Comparison of ENCODE assay signal across 10 cellular contexts in the genomic region with DNA sequence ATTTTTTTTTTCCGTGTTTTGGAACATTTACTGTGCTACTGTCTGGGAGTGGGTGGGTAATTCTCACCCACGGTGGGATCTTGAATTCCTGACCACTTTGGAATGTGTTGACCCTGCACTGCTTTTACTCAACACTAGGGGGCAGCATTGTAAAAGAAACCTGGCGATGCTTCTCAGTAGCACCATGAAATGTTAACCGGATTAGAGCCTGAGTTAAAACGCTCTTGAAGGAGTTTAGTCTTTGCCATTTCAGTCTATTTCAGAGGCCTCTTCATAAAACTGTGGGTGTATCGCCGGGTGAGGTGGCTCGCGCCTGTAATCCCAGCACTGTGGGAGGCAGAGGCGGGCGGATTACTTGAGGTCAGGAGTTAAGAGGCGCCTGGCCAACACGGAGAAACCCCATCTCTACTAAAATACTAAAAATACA.
DNase-seq lines count a peak whose midpoint lies in the region; ATAC-seq, FAIRE-seq and TF ChIP-seq lines count a peak whose summit lies in the region.
"Had no signal": no experiment of that assay in that cellular context is flagged by ENCODE, and none has a peak within 500 bp of the region (broad histone marks: within the 10 kb centered on the region; RNA-seq: fewer than 3 reads in every experiment).

No MANE protein-coding gene starts in this region.

- H3K4me1 ChIP-seq in pancreas (no peaks in the 10 kb centered on the region), aorta (ENCODE audit: control insufficient read depth in 1 of 2, insufficient read depth in 2 of 2, low read length in 2 of 2) (no peaks in the 10 kb centered on the region)
- H3K4me1 ChIP-seq: BLaER1 had no signal

- peak; percentile 90 for FAIRE-seq in pancreas (lab: Jason Lieb, UNC)

- peak; percentile 75 to 97 (median 87) for TF ChIP-seq CTCF in pancreas (IDR thresholded peaks at IDR 0.05)

- H3K4me3 ChIP-seq in pancreas (no peak overlapping the region), aorta (ENCODE audit: low read length in 2 of 2) (no peak overlapping the region)
- H3K4me3 ChIP-seq: BLaER1, skin epidermis had no signal

- WGBS in pancreas, 2 donors: 26 to 27% methylated on average over 13 of the region's 13 CpGs
- WGBS in aorta, 2 donors: 25 to 30% methylated on average over 13 of the region's 13 CpGs

- H3K27me3 ChIP-seq in pancreas (no peaks in the 10 kb centered on the region), aorta (ENCODE audit: control insufficient read depth in 1 of 2, insufficient read depth in 2 of 2, low read length in 1 of 2) (no peaks in the 10 kb centered on the region)
- H3K27me3 ChIP-seq: BLaER1 had no signal

- H3K36me3 ChIP-seq in pancreas (no peaks in the 10 kb centered on the region), aorta (ENCODE audit: control insufficient read depth in 1 of 2, insufficient read depth in 2 of 2, low read length in 1 of 2) (no peaks in the 10 kb centered on the region)
- H3K36me3 ChIP-seq: BLaER1 had no signal

- no peaks in the 10 kb centered on the region for H3K9me3 ChIP-seq in pancreas
- H3K9me3 ChIP-seq in aorta (ENCODE audit: control insufficient read depth, low read length): no peaks in the 10 kb centered on the region
- H3K9me3 ChIP-seq: BLaER1 had no signal

- no peak overlapping the region for H3K27ac ChIP-seq in pancreas
- no peak overlapping the region for H3K27ac ChIP-seq in aorta (ENCODE audit: low read depth in 1 of 2, low read length in 2 of 2)
- H3K27ac ChIP-seq: BLaER1, skin epidermis had no signal

- in situ Hi-C loops in SK-MEL-5 (cut with HindIII; ENCODE audit: low pct_unique_long_range_greater_than_20kb, low sequenced_read_pairs): no loop called here

- DNase-seq in NCI-H2081 (lab: John Stamatoyannopoulos, UW): peak; percentile 55 to 62
- DNase-seq in NCI-H2081 treated with DMSO at 0.1 percent for 48 hours (lab: John Stamatoyannopoulos, UW): no peak
- DNase-seq in LoVo (ENCODE audit: low spot score): peak; percentile 51
- DNase-seq in SK-MEL-5 (ENCODE audit: low read depth, low spot score): peak; percentile 78
- DNase-seq in activated naive CD4-positive, alpha-beta T cell treated with Interleukin-2 at 50 U/mL for 16 hours: peak; percentile 57
- peak; percentile 72 for DNase-seq in germinal center (ENCODE audit: low spot score)
- DNase-seq in pancreas: peak in 3 of 6 donors; percentile 30 to 69 (median 39)
- DNase-seq in aorta: no peak

- ATAC-seq in pancreas (peak; percentile 67 to 94 (median 92)), aorta (ENCODE audit: low FRiP score) (peak; percentile 73)

- intact Hi-C loops in pancreas (cut with DNase I): loop anchor here in 2 of 3 donors (5.0 kb wide), 1 partner anchor 115 kb away; a partner anchor contains a TSS
- intact Hi-C loops in aorta (cut with DNase I): loop anchor here (1.0 kb wide), 2 partner anchors 113 to 114 kb away; a partner anchor contains a TSS

Comparison
In these comparisons a context has a peak if more than half of its experiments do, and no peak if none do; other contexts are left out.
1. DNase-seq: peak in NCI-H2081 (2 of 2), LoVo (single experiment), SK-MEL-5 (single experiment), activated naive CD4-positive, alpha-beta T cell treated with Interleukin-2 at 50 U/mL for 16 hours (single experiment) and germinal center (single experiment); none in NCI-H2081 treated with DMSO at 0.1 percent for 48 hours (single experiment) and aorta (0 of 2).